In genomic region chr10:45442251-45442650, GRCh38 we compare ENCODE assay signal across 23 cellular contexts.
A peak's percentile ranks its signal among the peaks of the same experiment; 100 is the strongest.
DNase-seq lines count a peak whose midpoint lies in the region; ATAC-seq and TF ChIP-seq lines count a peak whose summit lies in the region.
"Had no signal": no experiment of that assay in that cellular context is flagged by ENCODE, and none has a peak within 500 bp of the region (broad histone marks: within the 10 kb centered on the region; RNA-seq: fewer than 3 reads in every experiment).

No MANE protein-coding gene starts in this region.

- H3K4me1 Mint-ChIP-seq in dendritic cell treated with granulocyte-macrophage colony-stimulating factor and Interleukin-4, amounts not matched to agents 40 ng/mL and 50 ng/mL, for 4 days (ENCODE audit: low read depth), result peaks cover 38% of the 10 kb centered on the region
- H3K4me1 Mint-ChIP-seq: CD4-positive, alpha-beta memory T cell had no signal

- H3K4me1 ChIP-seq in right atrium auricular region (no peaks in the 10 kb centered on the region), right cardiac atrium (ENCODE audit: control insufficient read depth, insufficient read depth, low read length) (peaks cover 4% of the 10 kb centered on the region)

- ATAC-seq in right cardiac atrium (no peak), GM19463 (IDR thresholded peaks at IDR 0.05; ENCODE audit: unreplicated experiment) (no peak)
- ATAC-seq: PC-3 had no signal

- H3K36me3 Mint-ChIP-seq in dendritic cell treated with granulocyte-macrophage colony-stimulating factor and Interleukin-4, amounts not matched to agents 40 ng/mL and 50 ng/mL, for 4 days (ENCODE audit: low read depth), result peaks cover 97% of the 10 kb centered on the region

- TF ChIP-seq CTCF in right atrium auricular region (IDR thresholded peaks at IDR 0.05), result no peak

- no peak overlapping the region for H3K27ac ChIP-seq in right atrium auricular region
- H3K27ac ChIP-seq in right cardiac atrium (ENCODE audit: low read length), result no peak overlapping the region
- H3K27ac ChIP-seq: A549, GM23248 had no signal

- H3K9me3 Mint-ChIP-seq in dendritic cell treated with granulocyte-macrophage colony-stimulating factor and Interleukin-4, amounts not matched to agents 40 ng/mL and 50 ng/mL, for 4 days, result no peaks in the 10 kb centered on the region
- H3K9me3 Mint-ChIP-seq: CD4-positive, alpha-beta memory T cell had no signal

- DNase-seq in right atrium auricular region (ENCODE audit: low spot score), result peak; percentile 28
- DNase-seq in right cardiac atrium, result no peak
- DNase-seq in posterior vena cava (ENCODE audit: low spot score), result peak; percentile 67
- no peak for DNase-seq in T-helper 1 cell
- DNase-seq in hepatic stellate cell (ENCODE audit: low spot score), result no peak
- DNase-seq: AML-193; C1 segment of cervical spinal cord; CD4-positive, alpha-beta memory T cell; COR-L47; GM23248; MV-4-11; NCI-H1105; NCI-H146; NCI-H1930; NCI-H2107; NCI-H524 treated with DMSO at 0.1 percent for 48 hours; NCI-H774; PC-3; SK-N-SH had no signal

- no peaks in the 10 kb centered on the region for H3K36me3 ChIP-seq in right atrium auricular region

- 83% methylated on average over 6 of the region's 6 CpGs for WGBS in right cardiac atrium

- H3K27ac Mint-ChIP-seq in dendritic cell treated with granulocyte-macrophage colony-stimulating factor and Interleukin-4, amounts not matched to agents 40 ng/mL and 50 ng/mL, for 4 days, result peak overlapping the region; percentile 31
- H3K27ac Mint-ChIP-seq: H9 had no signal

- intact Hi-C loops in right cardiac atrium (cut with DNase I) (no loop called here), posterior vena cava (cut with DNase I) (no loop called here)
- intact Hi-C loops in dendritic cell treated with granulocyte-macrophage colony-stimulating factor and Interleukin-4, amounts not matched to agents 40 ng/mL and 50 ng/mL, for 4 days (cut with micrococcal nuclease), result no loop called here

- H3K27me3 ChIP-seq in right atrium auricular region, result no peaks in the 10 kb centered on the region
- no peaks in the 10 kb centered on the region for H3K27me3 ChIP-seq in right cardiac atrium (ENCODE audit: control insufficient read depth, insufficient read depth)

- H3K4me3 ChIP-seq in right atrium auricular region, result no peak overlapping the region
- H3K4me3 ChIP-seq in right cardiac atrium (ENCODE audit: low read length), result no peak overlapping the region
- H3K4me3 ChIP-seq: A549, GM23248 had no signal

- peaks cover 3% of the 10 kb centered on the region for H3K27me3 Mint-ChIP-seq in dendritic cell treated with granulocyte-macrophage colony-stimulating factor and Interleukin-4, amounts not matched to agents 40 ng/mL and 50 ng/mL, for 4 days

- no peak overlapping the region for H3K4me3 Mint-ChIP-seq in dendritic cell treated with granulocyte-macrophage colony-stimulating factor and Interleukin-4, amounts not matched to agents 40 ng/mL and 50 ng/mL, for 4 days
- H3K4me3 Mint-ChIP-seq: CD4-positive, alpha-beta memory T cell; H9 had no signal

- no peaks in the 10 kb centered on the region for H3K9me3 ChIP-seq in right atrium auricular region
- H3K9me3 ChIP-seq in right cardiac atrium (ENCODE audit: control insufficient read depth, low read length), result no peaks in the 10 kb centered on the region
- H3K9me3 ChIP-seq: A549, SK-N-SH had no signal

Comparison
In these comparisons a context has a peak if more than half of its experiments do, and no peak if none do; other contexts are left out.
1. DNase-seq: peak in right atrium auricular region (single experiment) and posterior vena cava (single experiment); none in right cardiac atrium (0 of 3), T-helper 1 cell (0 of 5) and hepatic stellate cell (single experiment).